ENCODE assay signal across 10 cellular contexts in the genomic region with DNA sequence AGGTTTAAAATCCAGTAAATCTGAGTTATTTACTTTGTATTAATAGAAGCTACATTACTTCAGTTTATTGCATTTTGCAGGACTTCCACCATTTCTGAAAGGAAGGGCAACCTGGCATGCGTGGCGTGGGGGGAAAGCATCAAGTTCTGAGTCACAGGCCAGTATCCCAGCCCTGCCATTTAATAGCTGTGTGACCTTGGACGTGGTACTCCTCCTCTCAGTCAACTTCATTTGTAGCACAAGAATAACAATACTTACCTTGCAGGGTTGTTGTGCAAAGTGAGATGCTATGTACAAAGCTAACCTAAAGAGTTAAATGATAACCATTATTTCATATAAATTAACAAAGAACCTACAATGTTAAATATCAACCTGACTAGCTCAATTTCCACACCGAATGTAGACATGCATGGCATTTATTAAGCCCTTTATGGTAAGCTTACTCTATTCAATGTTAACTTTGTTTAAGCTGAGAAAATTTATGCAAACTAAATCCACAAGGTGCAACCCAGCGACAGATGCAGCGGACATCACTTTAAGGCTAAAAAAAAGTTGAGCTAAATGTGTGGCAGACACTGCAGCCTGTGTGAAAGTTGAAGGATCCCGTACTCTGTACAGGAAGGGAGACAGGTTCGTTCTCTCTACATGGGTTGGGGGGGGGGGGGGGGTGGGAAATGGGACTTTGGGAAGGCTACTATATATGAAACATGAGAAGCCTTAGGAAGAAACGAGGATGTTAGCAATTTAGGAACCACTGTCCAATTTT.
A peak's percentile ranks its signal among the peaks of the same experiment; 100 is the strongest.
DNase-seq lines count a peak whose midpoint lies in the region; ATAC-seq and TF ChIP-seq lines count a peak whose summit lies in the region.
"Had no signal": no experiment of that assay in that cellular context is flagged by ENCODE, and none has a peak within 500 bp of the region (broad histone marks: within the 10 kb centered on the region; RNA-seq: fewer than 3 reads in every experiment).

No MANE protein-coding gene starts in this region.

- H2AFZ ChIP-seq in DND-41 (ENCODE audit: low read depth, low read length): no peak overlapping the region
- no peak overlapping the region for H2AFZ ChIP-seq in MM.1S (ENCODE audit: low read length)

- H3F3A ChIP-seq in MM.1S (ENCODE audit: insufficient read depth, low read length): peaks cover 47% of the 10 kb centered on the region

- no peaks in the 10 kb centered on the region for H3K9me3 Mint-ChIP-seq in dendritic cell treated with granulocyte-macrophage colony-stimulating factor and Interleukin-4, amounts not matched to agents 40 ng/mL and 50 ng/mL, for 4 days

- H3K36me3 Mint-ChIP-seq in dendritic cell treated with granulocyte-macrophage colony-stimulating factor and Interleukin-4, amounts not matched to agents 40 ng/mL and 50 ng/mL, for 4 days (ENCODE audit: low read depth): peaks cover 73% of the 10 kb centered on the region

- no peak overlapping the region for H3K27ac ChIP-seq in DND-41 (ENCODE audit: low read length)
- no peak overlapping the region for H3K27ac ChIP-seq in MM.1S (ENCODE audit: low read length)
- peak overlapping the region; percentile 34 for H3K27ac ChIP-seq in neutrophil
- H3K27ac ChIP-seq in effector memory CD4-positive, alpha-beta T cell (ENCODE audit: insufficient read depth, low read length, poor library complexity, severe bottlenecking): no peak overlapping the region

- intact Hi-C loops in dendritic cell treated with granulocyte-macrophage colony-stimulating factor and Interleukin-4, amounts not matched to agents 40 ng/mL and 50 ng/mL, for 4 days (cut with micrococcal nuclease): no loop called here

- H4K20me1 ChIP-seq in DND-41 (ENCODE audit: insufficient read depth, low read length) (peaks cover 79% of the 10 kb centered on the region), MM.1S (ENCODE audit: insufficient read depth, low read length) (peaks cover 70% of the 10 kb centered on the region)

- H3K9me3 ChIP-seq in DND-41 (ENCODE audit: insufficient read depth, low read length, severe bottlenecking): no peaks in the 10 kb centered on the region
- H3K9me3 ChIP-seq in MM.1S (replicated peaks; ENCODE audit: insufficient read depth, low read length): no peaks in the 10 kb centered on the region
- H3K9me3 ChIP-seq in neutrophil: no peaks in the 10 kb centered on the region
- H3K9me3 ChIP-seq in effector memory CD4-positive, alpha-beta T cell (ENCODE audit: control insufficient read depth, low read length): no peaks in the 10 kb centered on the region
- H3K9me3 ChIP-seq: Peyer's patch had no signal

- H3K27me3 Mint-ChIP-seq in dendritic cell treated with granulocyte-macrophage colony-stimulating factor and Interleukin-4, amounts not matched to agents 40 ng/mL and 50 ng/mL, for 4 days: no peaks in the 10 kb centered on the region

- no peak for TF ChIP-seq CTCF in DND-41 (IDR thresholded peaks at IDR 0.05; ENCODE audit: borderline replicate concordance, extremely low read depth, low read length, poor library complexity, severe bottlenecking)
- TF ChIP-seq CTCF in MM.1S (IDR thresholded peaks at IDR 0.05; ENCODE audit: low read length): no peak
- TF ChIP-seq CTCF in neutrophil (IDR thresholded peaks at IDR 0.05): no peak

- H3K27me3 ChIP-seq in DND-41 (ENCODE audit: insufficient read depth, low read length, poor library complexity): no peaks in the 10 kb centered on the region
- H3K27me3 ChIP-seq in MM.1S (replicated peaks; ENCODE audit: insufficient read depth, low read length): no peaks in the 10 kb centered on the region
- no peaks in the 10 kb centered on the region for H3K27me3 ChIP-seq in neutrophil
- no peaks in the 10 kb centered on the region for H3K27me3 ChIP-seq in effector memory CD4-positive, alpha-beta T cell (replicated peaks; ENCODE audit: control insufficient read depth, insufficient read depth, low read length, poor library complexity, severe bottlenecking)
- H3K27me3 ChIP-seq: Peyer's patch had no signal

- H3K79me2 ChIP-seq in DND-41 (ENCODE audit: insufficient read depth, low read length): peaks cover 94% of the 10 kb centered on the region
- peaks cover 87% of the 10 kb centered on the region for H3K79me2 ChIP-seq in MM.1S (ENCODE audit: low read length)

- no peak for ATAC-seq in DND-41 (ENCODE audit: insufficient read depth, low read depth)
- no peak for ATAC-seq in GM19023 (IDR thresholded peaks at IDR 0.05; ENCODE audit: unreplicated experiment)

- H3K4me2 ChIP-seq in DND-41 (ENCODE audit: insufficient read depth, low read length) (peak overlapping the region; percentile 69), MM.1S (ENCODE audit: low read depth, low read length) (peak overlapping the region; percentile 67)

- H3K4me1 ChIP-seq in DND-41 (ENCODE audit: insufficient read depth, low read length) (peaks cover 68% of the 10 kb centered on the region), MM.1S (ENCODE audit: low read length) (peaks cover 42% of the 10 kb centered on the region), neutrophil (ENCODE audit: control insufficient read depth in 1 of 2, insufficient read depth in 1 of 2, low read depth in 1 of 2, low read length in 1 of 2) (peaks cover 29 to 48% of the 10 kb centered on the region in 2 experiments)
- peaks cover 18% of the 10 kb centered on the region for H3K4me1 ChIP-seq in effector memory CD4-positive, alpha-beta T cell (ENCODE audit: control insufficient read depth, insufficient read depth, low read length, poor library complexity, severe bottlenecking)

- H3K9ac ChIP-seq in DND-41 (ENCODE audit: low read depth, low read length) (peak overlapping the region; percentile 95; the same call in 1 of the 2 replicates), MM.1S (ENCODE audit: low read length) (no peak overlapping the region)

- no peaks in the 10 kb centered on the region for H3K9me2 ChIP-seq in MM.1S (replicated peaks; ENCODE audit: insufficient read depth, low read length)

- peaks cover 45% of the 10 kb centered on the region for H3K4me1 Mint-ChIP-seq in dendritic cell treated with granulocyte-macrophage colony-stimulating factor and Interleukin-4, amounts not matched to agents 40 ng/mL and 50 ng/mL, for 4 days (ENCODE audit: low read depth)

- no peak overlapping the region for H3K27ac Mint-ChIP-seq in dendritic cell treated with granulocyte-macrophage colony-stimulating factor and Interleukin-4, amounts not matched to agents 40 ng/mL and 50 ng/mL, for 4 days

- H3K36me3 ChIP-seq in DND-41 (ENCODE audit: insufficient read depth, low read length): peaks cover 76% of the 10 kb centered on the region
- H3K36me3 ChIP-seq in MM.1S (replicated peaks; ENCODE audit: insufficient read depth, low read length): peaks cover 9% of the 10 kb centered on the region
- peaks cover 29% of the 10 kb centered on the region for H3K36me3 ChIP-seq in neutrophil
- no peaks in the 10 kb centered on the region for H3K36me3 ChIP-seq in effector memory CD4-positive, alpha-beta T cell (ENCODE audit: control insufficient read depth, insufficient read depth, low read length)

- H3K4me3 ChIP-seq in DND-41 (ENCODE audit: low read depth in 1 of 2, low read length in 2 of 2): peak overlapping the region in 1 of 2 experiments; percentile 91; a peak in 3 of 4 replicates
- peak overlapping the region; percentile 92; the same call in 1 of the 2 replicates for H3K4me3 ChIP-seq in MM.1S (ENCODE audit: low read length)
- no peak overlapping the region for H3K4me3 ChIP-seq in neutrophil (ENCODE audit: low read depth in 1 of 2, low read length in 1 of 2)
- no peak overlapping the region for H3K4me3 ChIP-seq in effector memory CD4-positive, alpha-beta T cell (ENCODE audit: insufficient read depth, low read depth, low read length, poor library complexity, severe bottlenecking)

- DNase-seq in DND-41: no peak
- no peak for DNase-seq in MM.1S
- no peak for DNase-seq in NCI-H2171 treated with DMSO at 0.1 percent for 48 hours (lab: John Stamatoyannopoulos, UW)
- DNase-seq in effector memory CD4-positive, alpha-beta T cell: no peak
- no peak for DNase-seq in COR-L47 (lab: John Stamatoyannopoulos, UW)
- DNase-seq: cortex of kidney had no signal

- peak overlapping the region; percentile 87 for H3K4me3 Mint-ChIP-seq in dendritic cell treated with granulocyte-macrophage colony-stimulating factor and Interleukin-4, amounts not matched to agents 40 ng/mL and 50 ng/mL, for 4 days
